Comparison of ENCODE assay signal across 17 cellular contexts in the genomic region with DNA sequence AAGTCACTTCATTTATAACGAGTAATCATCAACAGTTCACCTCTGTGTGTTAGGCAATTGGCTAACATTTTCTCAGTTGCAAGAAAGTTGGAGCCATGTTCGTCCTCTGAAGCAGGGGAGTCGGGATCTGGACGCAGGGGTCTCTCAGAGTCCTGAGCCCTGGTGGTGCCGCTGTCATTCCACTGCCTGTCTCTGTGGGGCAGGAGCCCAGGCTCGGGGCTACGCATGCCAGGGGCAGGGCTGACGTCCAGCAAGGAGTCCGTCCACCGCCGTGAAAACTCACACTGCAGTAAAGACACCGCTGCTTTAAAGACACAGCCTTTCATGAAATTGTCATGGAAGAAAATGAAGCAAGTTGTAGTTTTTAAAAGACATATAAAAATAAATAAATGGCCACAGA.
"Had no signal": no experiment of that assay in that cellular context is flagged by ENCODE, and none has a peak within 500 bp of the region (broad histone marks: within the 10 kb centered on the region; RNA-seq: fewer than 3 reads in every experiment).

No MANE protein-coding gene starts in this region.

- H3K4me1 ChIP-seq: adrenal gland had no signal

- H2AFZ ChIP-seq: PC-9 had no signal

- H3K4me3 ChIP-seq: adrenal gland, PC-9 had no signal

- H3K27ac ChIP-seq: adrenal gland, PC-9 had no signal

- DNase-seq: activated CD4-positive, alpha-beta T cell treated with anti-CD3 and anti-CD28 coated beads for 4 hours; activated CD8-positive, alpha-beta memory T cell treated with anti-CD3 and anti-CD28 coated beads, Interleukin-2, amount 50 U/mL, for 4 hours; activated CD8-positive, alpha-beta T cell treated with anti-CD3 and anti-CD28 coated beads for 36 hours; activated naive CD4-positive, alpha-beta T cell treated with anti-CD3 and anti-CD28 coated beads, Interleukin-2, amount 50 U/mL, for 16 hours; activated naive CD8-positive, alpha-beta T cell treated with anti-CD3 and anti-CD28 coated beads, Interleukin-2, amount 10 ng/mL, durations not matched to agents 7 days and 5 days; adrenal gland; anterior cingulate cortex; caudate nucleus; KG1; NCI-H1105; NCI-H1436; NCI-H1694 treated with DMSO at 0.1 percent for 48 hours; NCI-H2081; NCI-H446 treated with DMSO at 0.1 percent for 48 hours; NCI-H774; NK-92 treated with Interleukin-12 subunit alpha and Interleukin-12 subunit beta, amount 100 ng/mL, for 24 hours; PC-9 had no signal

- H3K36me3 ChIP-seq: adrenal gland had no signal

- H3K27me3 ChIP-seq: adrenal gland had no signal

- H3K9me3 ChIP-seq: adrenal gland had no signal

- H3K4me2 ChIP-seq: PC-9 had no signal
